In the genomic region with DNA sequence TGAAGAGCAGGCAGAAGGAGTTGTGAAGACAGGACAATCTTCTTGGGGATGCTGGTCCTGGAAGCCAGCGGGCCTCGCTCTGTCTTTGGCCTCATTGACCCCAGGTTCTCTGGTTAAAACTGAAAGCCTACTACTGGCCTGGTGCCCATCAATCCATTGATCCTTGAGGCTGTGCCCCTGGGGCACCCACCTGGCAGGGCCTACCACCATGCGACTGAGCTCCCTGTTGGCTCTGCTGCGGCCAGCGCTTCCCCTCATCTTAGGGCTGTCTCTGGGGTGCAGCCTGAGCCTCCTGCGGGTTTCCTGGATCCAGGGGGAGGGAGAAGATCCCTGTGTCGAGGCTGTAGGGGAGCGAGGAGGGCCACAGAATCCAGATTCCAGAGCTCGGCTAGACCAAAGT, we compare ENCODE assay signal across 2 cellular contexts.
A peak's percentile ranks its signal among the peaks of the same experiment; 100 is the strongest.
TF ChIP-seq lines count a peak whose summit lies in the region.

No MANE protein-coding gene starts in this region.

TF ChIP-seq in HEK293, 187 proteins besides CTCF, POLR2A, EP300 and RAD21:
- no peak for TF ChIP-seq HOXD13 (CRISPR knock-in tag; IDR thresholded peaks at IDR 0.05; ENCODE audit: borderline replicate concordance)
- no peak for TF ChIP-seq HIC1 (tag by site-specific recombination; IDR thresholded peaks at IDR 0.05)
- no peak for TF ChIP-seq SETDB1 (IDR thresholded peaks at IDR 0.05; ENCODE audit: insufficient read length, low read length)
- TF ChIP-seq ZNF214 (tag by site-specific recombination; IDR thresholded peaks at IDR 0.05; ENCODE audit: borderline replicate concordance) = no peak
- TF ChIP-seq KLF10 (tag by site-specific recombination; IDR thresholded peaks at IDR 0.05) = no peak
- no peak for TF ChIP-seq PRDM4 (tag by site-specific recombination; IDR thresholded peaks at IDR 0.05)
- no peak for TF ChIP-seq ZNF610 (tag by site-specific recombination; IDR thresholded peaks at IDR 0.05; ENCODE audit: borderline replicate concordance)
- TF ChIP-seq ZNF530 (tag by site-specific recombination; IDR thresholded peaks at IDR 0.05; ENCODE audit: low read depth) = no peak
- no peak for TF ChIP-seq ZBTB49 (tag by site-specific recombination; IDR thresholded peaks at IDR 0.05; ENCODE audit: low read depth)

TF ChIP-seq in K562, 482 proteins besides CTCF, POLR2A, EP300 and RAD21:
- TF ChIP-seq, protein P1, sequence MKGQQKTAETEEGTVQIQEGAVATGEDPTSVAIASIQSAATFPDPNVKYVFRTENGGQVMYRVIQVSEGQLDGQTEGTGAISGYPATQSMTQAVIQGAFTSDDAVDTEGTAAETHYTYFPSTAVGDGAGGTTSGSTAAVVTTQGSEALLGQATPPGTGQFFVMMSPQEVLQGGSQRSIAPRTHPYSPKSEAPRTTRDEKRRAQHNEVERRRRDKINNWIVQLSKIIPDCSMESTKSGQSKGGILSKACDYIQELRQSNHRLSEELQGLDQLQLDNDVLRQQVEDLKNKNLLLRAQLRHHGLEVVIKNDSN (CRISPR knock-in tag; IDR thresholded peaks at IDR 0.05) = 0 out of 2 replicates have a peak, but pooled peaks have one; percentile 17
- TF ChIP-seq POLR2B (IDR thresholded peaks at IDR 0.05; ENCODE audit: low read depth, partially characterized antibody) (no peak), TOE1 (IDR thresholded peaks at IDR 0.05; ENCODE audit: borderline replicate concordance) (no peak), TOE1 (CRISPR knock-in tag; IDR thresholded peaks at IDR 0.05; ENCODE audit: borderline replicate concordance, low read depth) (0 out of 2 replicates have a peak, but pooled peaks have one; percentile 50)
TF ChIP-seq in K562: peak in this region for 2.
